Comparison of ENCODE assay signal across 16 cellular contexts in the genomic region with DNA sequence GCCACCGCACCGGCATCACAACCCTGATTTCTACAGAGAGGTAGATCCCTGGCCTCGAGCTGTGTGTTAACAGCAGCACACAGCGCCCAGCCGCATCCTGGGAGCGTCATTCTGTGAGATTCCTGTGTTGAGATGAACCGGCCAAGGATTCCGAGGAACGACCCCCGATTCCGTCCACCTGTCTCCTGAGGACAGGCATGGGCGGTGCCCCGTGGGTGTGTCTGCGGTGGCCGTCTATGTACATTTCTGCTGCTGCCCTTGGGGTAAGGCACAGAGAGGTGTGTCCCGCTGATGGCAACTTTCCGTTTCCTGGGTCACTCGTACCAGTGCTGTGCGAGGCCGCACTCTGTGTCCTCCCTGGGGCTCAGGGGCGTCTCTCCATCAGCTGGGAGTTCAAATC. TPM values are rescaled to one million over a fixed set of nuclear protein-coding genes. Genes with fewer than 3 reads are reported as not detected.
"Had no signal": no experiment of that assay in that cellular context is flagged by ENCODE, and none has a peak within 500 bp of the region (broad histone marks: within the 10 kb centered on the region; RNA-seq: fewer than 3 reads in every experiment).

No MANE protein-coding gene starts in this region.

- H3K9me3 ChIP-seq: SJSA1 had no signal

- ATAC-seq: activated T-helper 17 cell treated with anti-CD3 and anti-CD28 coated beads, Interleukin-2, amount 50 U/mL, for 72 hours; effector memory CD8-positive, alpha-beta T cell; naive thymus-derived CD4-positive, alpha-beta T cell had no signal

- H3K4me1 ChIP-seq: SJSA1 had no signal

- H3K27ac ChIP-seq: epithelial cell of prostate, SJSA1 had no signal

- H3K27me3 ChIP-seq: SJSA1 had no signal

- H3K4me3 ChIP-seq: SJSA1, skin epidermis had no signal

- DNase-seq: activated B cell treated with CpG ODN at 0.5 μM for 24 hours; activated CD4-positive, alpha-beta T cell treated with anti-CD3 and anti-CD28 coated beads, Interleukin-2, amount 10 ng/mL, durations not matched to agents 24 days and 14 days; activated naive CD4-positive, alpha-beta T cell treated with Interleukin-2 at 50 U/mL for 16 hours; aorta; cerebellar nuclear complex; effector memory CD8-positive, alpha-beta T cell; naive thymus-derived CD4-positive, alpha-beta T cell; stimulated activated CD4-positive, alpha-beta T cell treated with anti-CD3 and anti-CD28 coated beads, Interleukin-4, amount 100 ng/mL, for 24 hours; stimulated activated naive CD4-positive, alpha-beta T cell treated with Interleukin-2 at 50 U/mL for 16 hours; SW 1271 had no signal

RNA-seq across cellular contexts. Expression of a gene that starts 16.1 kb away (rescaled TPM):
- total RNA-seq: activated CD4-positive, alpha-beta T cell treated with anti-CD3 and anti-CD28 coated beads, Interleukin-2, amount 10 ng/mL, durations not matched to agents 24 days and 14 days; activated CD8-positive, alpha-beta memory T cell treated with anti-CD3 and anti-CD28 coated beads for 36 hours; activated T-helper 17 cell treated with anti-CD3 and anti-CD28 coated beads, Interleukin-2, amount 50 U/mL, for 72 hours; progenitor cell of endocrine pancreas had no signal
